In genomic region chr9:93776873-93777272, GRCh38 we compare ENCODE assay signal across 27 cellular contexts.
A peak's percentile ranks its signal among the peaks of the same experiment; 100 is the strongest.
DNase-seq lines count a peak whose midpoint lies in the region; ATAC-seq, FAIRE-seq and TF ChIP-seq lines count a peak whose summit lies in the region.
"Had no signal": no experiment of that assay in that cellular context is flagged by ENCODE, and none has a peak within 500 bp of the region (broad histone marks: within the 10 kb centered on the region; RNA-seq: fewer than 3 reads in every experiment).

No MANE protein-coding gene starts in this region.

- H3K27ac Mint-ChIP-seq in stimulated activated effector memory CD8-positive, alpha-beta T cell treated with anti-CD3 and anti-CD28 coated beads, Interleukin-12 subunit alpha, Interleukin-12 subunit beta, amount 100 ng/mL, for 72 hours: no peak overlapping the region
- H3K27ac Mint-ChIP-seq in WTC11: no peak overlapping the region
- H3K27ac Mint-ChIP-seq: CD14-positive monocyte; CD4-positive, alpha-beta memory T cell; CD4-positive, CD25-positive, alpha-beta regulatory T cell; CD8-positive, alpha-beta memory T cell had no signal

- no peak overlapping the region for H3K9ac ChIP-seq in kidney (ENCODE audit: low read length in 2 of 2)
- H3K9ac ChIP-seq: BLaER1 had no signal

- no peak overlapping the region for H2AFZ ChIP-seq in osteoblast (ENCODE audit: low read length)

- no peak overlapping the region for H3K4me3 Mint-ChIP-seq in stimulated activated effector memory CD8-positive, alpha-beta T cell treated with anti-CD3 and anti-CD28 coated beads, Interleukin-12 subunit alpha, Interleukin-12 subunit beta, amount 100 ng/mL, for 72 hours
- no peak overlapping the region for H3K4me3 Mint-ChIP-seq in WTC11
- H3K4me3 Mint-ChIP-seq: CD14-positive monocyte; CD4-positive, alpha-beta memory T cell; CD4-positive, CD25-positive, alpha-beta regulatory T cell; CD8-positive, alpha-beta memory T cell had no signal

- no peaks in the 10 kb centered on the region for H3K9me3 Mint-ChIP-seq in stimulated activated effector memory CD8-positive, alpha-beta T cell treated with anti-CD3 and anti-CD28 coated beads, Interleukin-12 subunit alpha, Interleukin-12 subunit beta, amount 100 ng/mL, for 72 hours
- H3K9me3 Mint-ChIP-seq in WTC11: peaks cover 2% of the 10 kb centered on the region; the same call in 1 of the 2 replicates
- H3K9me3 Mint-ChIP-seq: CD4-positive, alpha-beta memory T cell; CD4-positive, CD25-positive, alpha-beta regulatory T cell; CD8-positive, alpha-beta memory T cell had no signal

- CTCF ChIA-PET in WTC11 (lab: Charles Lee): interaction anchor here (1.0 kb wide), 1 partner anchor 51 kb away, joined by 3 read pairs; no protein-coding TSS in a partner anchor

- H3K36me3 ChIP-seq in kidney (ENCODE audit: control insufficient read depth in 1 of 2, insufficient read depth in 2 of 2, low read length in 2 of 2): no peaks in the 10 kb centered on the region
- H3K36me3 ChIP-seq in osteoblast (ENCODE audit: insufficient read depth, low read length): no peaks in the 10 kb centered on the region
- H3K36me3 ChIP-seq in brain microvascular endothelial cell (replicated peaks): no peaks in the 10 kb centered on the region
- no peaks in the 10 kb centered on the region for H3K36me3 ChIP-seq in MG63
- H3K36me3 ChIP-seq: BE2C, BLaER1 had no signal

- H4K20me1 ChIP-seq in osteoblast (ENCODE audit: insufficient read depth, low read length): no peaks in the 10 kb centered on the region
- H4K20me1 ChIP-seq: BLaER1 had no signal

- H3K9me3 ChIP-seq in kidney (ENCODE audit: control insufficient read depth in 1 of 2, low read length in 2 of 2) (no peaks in the 10 kb centered on the region), osteoblast (ENCODE audit: low read depth, low read length) (no peaks in the 10 kb centered on the region), MG63 (no peaks in the 10 kb centered on the region)
- H3K9me3 ChIP-seq: BE2C, BLaER1 had no signal

- no peak overlapping the region for H3K27ac ChIP-seq in kidney (ENCODE audit: low read depth in 2 of 2, low read length in 2 of 2)
- H3K27ac ChIP-seq in osteoblast (ENCODE audit: low read depth, low read length): no peak overlapping the region
- H3K27ac ChIP-seq in brain microvascular endothelial cell: no peak overlapping the region
- H3K27ac ChIP-seq: BLaER1 had no signal

- H3K4me3 ChIP-seq in kidney (ENCODE audit: low read length in 2 of 2) (no peak overlapping the region), osteoblast (ENCODE audit: insufficient read depth, low read length) (no peak overlapping the region), brain microvascular endothelial cell (ENCODE audit: low read depth, low read length) (no peak overlapping the region), MG63 (no peak overlapping the region)
- H3K4me3 ChIP-seq: BLaER1, GM12878 had no signal

- no peaks in the 10 kb centered on the region for H3K79me2 ChIP-seq in osteoblast (ENCODE audit: insufficient read depth, low read length)

- peak; percentile 31 for ATAC-seq in stimulated activated effector memory CD8-positive, alpha-beta T cell treated with anti-CD3 and anti-CD28 coated beads, Interleukin-12 subunit alpha, Interleukin-12 subunit beta, amount 100 ng/mL, for 72 hours
- ATAC-seq in WTC11: no peak
- ATAC-seq: GM12878 had no signal

- TF ChIP-seq CTCF in kidney (IDR thresholded peaks at IDR 0.05; ENCODE audit: borderline replicate concordance, extremely low read depth, insufficient read depth): no peak
- no peak for TF ChIP-seq CTCF in osteoblast (IDR thresholded peaks at IDR 0.05; ENCODE audit: extremely low read depth, low read depth, low read length)
- TF ChIP-seq CTCF in brain microvascular endothelial cell (IDR thresholded peaks at IDR 0.05; ENCODE audit: low read depth, low read length, missing control alignments): no peak
- TF ChIP-seq CTCF in WTC11 (IDR thresholded peaks at IDR 0.05): no peak

- peak; percentile 68 for DNase-seq in kidney
- DNase-seq in osteoblast (ENCODE audit: insufficient read length, low spot score, missing footprints): peak; percentile 2
- no peak for DNase-seq in stimulated activated effector memory CD8-positive, alpha-beta T cell treated with anti-CD3 and anti-CD28 coated beads, Interleukin-12 subunit alpha, Interleukin-12 subunit beta, amount 100 ng/mL, for 72 hours (ENCODE audit: low spot score in 2 of 2)
- DNase-seq in brain microvascular endothelial cell: no peak
- DNase-seq in WTC11 (ENCODE audit: low spot score): no peak
- no peak for DNase-seq in MG63
- DNase-seq: 8988T; ACHN; BE2C; C1 segment of cervical spinal cord; CD4-positive, alpha-beta memory T cell; CD4-positive, CD25-positive, alpha-beta regulatory T cell; CD8-positive, alpha-beta memory T cell; COR-L47; DMS 273 treated with DMSO at 0.1 percent for 48 hours; DMS153; DMS53; DMS79; DND-41; EL; GDM1 had no signal

- H3K4me1 Mint-ChIP-seq in stimulated activated effector memory CD8-positive, alpha-beta T cell treated with anti-CD3 and anti-CD28 coated beads, Interleukin-12 subunit alpha, Interleukin-12 subunit beta, amount 100 ng/mL, for 72 hours: no peaks in the 10 kb centered on the region
- no peaks in the 10 kb centered on the region for H3K4me1 Mint-ChIP-seq in WTC11
- H3K4me1 Mint-ChIP-seq: CD14-positive monocyte; CD4-positive, alpha-beta memory T cell; CD4-positive, CD25-positive, alpha-beta regulatory T cell; CD8-positive, alpha-beta memory T cell had no signal

- H3K4me1 ChIP-seq in kidney (ENCODE audit: control insufficient read depth in 1 of 2, insufficient read depth in 1 of 2, low read depth in 1 of 2, low read length in 2 of 2) (no peaks in the 10 kb centered on the region), osteoblast (ENCODE audit: insufficient read depth, low read length) (no peaks in the 10 kb centered on the region)
- H3K4me1 ChIP-seq: BE2C, BLaER1 had no signal

- no peaks in the 10 kb centered on the region for H3K27me3 Mint-ChIP-seq in WTC11 (ENCODE audit: low read depth)

- H3K36me3 Mint-ChIP-seq in stimulated activated effector memory CD8-positive, alpha-beta T cell treated with anti-CD3 and anti-CD28 coated beads, Interleukin-12 subunit alpha, Interleukin-12 subunit beta, amount 100 ng/mL, for 72 hours: no peaks in the 10 kb centered on the region
- H3K36me3 Mint-ChIP-seq in WTC11: no peaks in the 10 kb centered on the region
- H3K36me3 Mint-ChIP-seq: CD14-positive monocyte; CD4-positive, alpha-beta memory T cell; CD4-positive, CD25-positive, alpha-beta regulatory T cell; CD8-positive, alpha-beta memory T cell had no signal

- FAIRE-seq in kidney (lab: Jason Lieb, UNC): no peak
- FAIRE-seq: A204.1, GM12878, GM12892, GM18507 had no signal

- H3K4me2 ChIP-seq in osteoblast (ENCODE audit: insufficient read depth, low read length): no peak overlapping the region
- H3K4me2 ChIP-seq: BLaER1 had no signal

- intact Hi-C loops in kidney (cut with DNase I): no loop called here

- POLR2A ChIA-PET in WTC11 (lab: Charles Lee): no interaction called here

- in situ Hi-C loops in brain microvascular endothelial cell (cut with HindIII; ENCODE audit: low pct_ligation_motif_present, low sequenced_read_pairs): no loop called here

- H3K27me3 ChIP-seq in osteoblast (ENCODE audit: insufficient read depth, low read length) (no peaks in the 10 kb centered on the region), brain microvascular endothelial cell (replicated peaks) (no peaks in the 10 kb centered on the region), MG63 (no peaks in the 10 kb centered on the region)
- H3K27me3 ChIP-seq: BLaER1 had no signal

TF ChIP-seq in WTC11, 78 proteins besides CTCF, POLR2A, EP300 and RAD21 (continues in another document):
- TF ChIP-seq ZNF532 (CRISPR knock-in tag; IDR thresholded peaks at IDR 0.05; ENCODE audit: borderline replicate concordance): no peak
- TF ChIP-seq ESRRA (CRISPR knock-in tag; IDR thresholded peaks at IDR 0.05; ENCODE audit: borderline replicate concordance): no peak
- TF ChIP-seq OVOL2 (CRISPR knock-in tag; IDR thresholded peaks at IDR 0.05; ENCODE audit: borderline replicate concordance): no peak

Comparison
In these comparisons a context has a peak if more than half of its experiments do, and no peak if none do; other contexts are left out.
1. DNase-seq: peak in kidney (single experiment) and osteoblast (single experiment); none in stimulated activated effector memory CD8-positive, alpha-beta T cell treated with anti-CD3 and anti-CD28 coated beads, Interleukin-12 subunit alpha, Interleukin-12 subunit beta, amount 100 ng/mL, for 72 hours (0 of 2), brain microvascular endothelial cell (single experiment), WTC11 (single experiment) and MG63 (single experiment).